In the genomic region with DNA sequence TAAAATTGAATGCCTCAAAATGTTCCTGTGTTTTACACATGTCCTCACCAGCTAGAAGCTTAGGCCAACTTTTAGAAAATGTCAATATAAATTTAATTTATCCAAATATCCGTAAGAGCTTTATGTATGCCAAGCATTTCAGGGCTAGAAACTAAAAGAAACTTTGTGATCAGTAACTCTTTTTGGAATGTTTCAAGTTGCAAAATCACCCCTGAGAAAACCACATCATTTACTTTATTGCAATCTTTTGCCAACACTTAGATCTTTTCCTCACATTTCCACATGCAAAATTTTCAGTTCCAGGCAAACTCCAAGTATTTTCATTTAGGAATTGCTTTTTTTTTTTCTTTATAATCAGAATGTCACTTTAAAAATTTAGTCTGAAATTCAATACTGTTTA, we compare ENCODE assay signal across 20 cellular contexts.
"Had no signal": no experiment of that assay in that cellular context is flagged by ENCODE, and none has a peak within 500 bp of the region (broad histone marks: within the 10 kb centered on the region; RNA-seq: fewer than 3 reads in every experiment).

No MANE protein-coding gene starts in this region.

- H3K4me3 Mint-ChIP-seq: immature natural killer cell; memory B cell; natural killer cell; stimulated activated naive B cell treated with anti-CD40 and anti-IgM and Interleukin-4, amounts not matched to agents 10 μg/mL and 1 μg/mL and 100 μg/mL, for 72 hours; stimulated activated naive CD8-positive, alpha-beta T cell treated with anti-CD3 and anti-CD28 coated beads, Interleukin-15, Interleukin-2, amounts not matched to agents 100 ng/mL and 50 ng/mL, for 24 hours had no signal

- H3K36me3 Mint-ChIP-seq: immature natural killer cell; memory B cell; natural killer cell; stimulated activated naive B cell treated with anti-CD40 and anti-IgM and Interleukin-4, amounts not matched to agents 10 μg/mL and 1 μg/mL and 100 μg/mL, for 72 hours had no signal

- H3K27ac Mint-ChIP-seq: immature natural killer cell; memory B cell; natural killer cell; stimulated activated naive B cell treated with anti-CD40 and anti-IgM and Interleukin-4, amounts not matched to agents 10 μg/mL and 1 μg/mL and 100 μg/mL, for 72 hours; stimulated activated naive CD8-positive, alpha-beta T cell treated with anti-CD3 and anti-CD28 coated beads, Interleukin-15, Interleukin-2, amounts not matched to agents 100 ng/mL and 50 ng/mL, for 24 hours had no signal

- H3K27me3 ChIP-seq: pancreas, upper lobe of left lung had no signal

- H3K36me3 ChIP-seq: pancreas, right lobe of liver, thoracic aorta, tibial nerve, upper lobe of left lung had no signal

- H3K4me1 ChIP-seq: pancreas, right lobe of liver, tibial nerve, upper lobe of left lung had no signal

- H3K4me3 ChIP-seq: dorsolateral prefrontal cortex, lung, pancreas, right lobe of liver, thoracic aorta, tibial nerve, upper lobe of left lung had no signal

- H3K9me3 Mint-ChIP-seq: immature natural killer cell; memory B cell; natural killer cell; stimulated activated naive B cell treated with anti-CD40 and anti-IgM and Interleukin-4, amounts not matched to agents 10 μg/mL and 1 μg/mL and 100 μg/mL, for 72 hours; stimulated activated naive CD8-positive, alpha-beta T cell treated with anti-CD3 and anti-CD28 coated beads, Interleukin-15, Interleukin-2, amounts not matched to agents 100 ng/mL and 50 ng/mL, for 24 hours had no signal

- H3K9me3 ChIP-seq: pancreas, right lobe of liver, thoracic aorta, tibial nerve, upper lobe of left lung had no signal

- ATAC-seq: left ventricle myocardium superior; natural killer cell; pancreas; right lobe of liver; stimulated activated naive B cell treated with anti-CD40 and anti-IgM and Interleukin-4, amounts not matched to agents 10 μg/mL and 1 μg/mL and 100 μg/mL, for 72 hours had no signal

- DNase-seq: cerebellar nuclear complex; dorsolateral prefrontal cortex; effector CD4-positive, alpha-beta T cell; foreskin melanocyte; hypothalamus; immature natural killer cell; left ventricle myocardium superior; natural killer cell; pancreas; right lobe of liver; small intestine; stimulated activated CD4-positive, alpha-beta T cell treated with anti-CD3 and anti-CD28 coated beads, Interleukin-15, amount 100 ng/mL, for 24 hours; stimulated activated CD4-positive, alpha-beta T cell treated with anti-CD3 and anti-CD28 coated beads, Interleukin-2, amount 100 ng/mL, for 48 hours; stimulated activated naive B cell treated with anti-CD40 and anti-IgM and Interleukin-4, amounts not matched to agents 10 μg/mL and 1 μg/mL and 100 μg/mL, for 72 hours; upper lobe of left lung had no signal

- H3K4me1 Mint-ChIP-seq: immature natural killer cell; memory B cell; natural killer cell; stimulated activated naive B cell treated with anti-CD40 and anti-IgM and Interleukin-4, amounts not matched to agents 10 μg/mL and 1 μg/mL and 100 μg/mL, for 72 hours had no signal

- H3K27ac ChIP-seq: dorsolateral prefrontal cortex, pancreas, right lobe of liver, thoracic aorta, tibial nerve, upper lobe of left lung had no signal
